25 cellular contexts compared by ENCODE assay signal in the genomic region with DNA sequence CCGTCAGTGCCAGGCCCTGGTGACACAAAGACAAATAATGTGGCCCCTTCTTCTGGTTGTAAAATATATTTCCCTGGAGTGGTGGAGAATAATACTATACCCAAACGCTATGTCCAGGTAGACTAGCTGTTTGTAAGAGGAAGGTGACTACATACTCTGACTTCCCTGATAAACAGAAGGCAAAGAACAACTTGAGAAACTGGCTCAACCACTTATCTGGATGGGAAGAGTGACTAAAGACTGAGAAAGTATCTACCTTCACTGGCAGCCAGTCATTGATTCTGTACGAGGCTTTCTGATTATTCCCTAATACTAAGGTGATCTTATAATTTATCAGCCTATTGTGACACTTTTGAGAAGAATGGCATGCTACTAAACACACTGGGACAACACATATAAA.
"Had no signal": no experiment of that assay in that cellular context is flagged by ENCODE, and none has a peak within 500 bp of the region (broad histone marks: within the 10 kb centered on the region; RNA-seq: fewer than 3 reads in every experiment).

No MANE protein-coding gene starts in this region.

- H3K4me1 Mint-ChIP-seq: activated CD4-positive, alpha-beta T cell treated with anti-CD3 and anti-CD28 coated beads for 36 hours; nephron progenitor cell had no signal

- FAIRE-seq: endothelial cell of umbilical vein, pancreas had no signal

- H3K27me3 ChIP-seq: ascending aorta, brain microvascular endothelial cell, esophagus squamous epithelium, gastrocnemius medialis, pancreas, thyroid gland had no signal

- H3K36me3 ChIP-seq: ascending aorta, brain microvascular endothelial cell, esophagus squamous epithelium, gastrocnemius medialis, pancreas, thyroid gland had no signal

- DNase-seq: activated CD4-positive, alpha-beta T cell treated with anti-CD3 and anti-CD28 coated beads for 36 hours; activated CD4-positive, alpha-beta T cell treated with anti-CD3 and anti-CD28 coated beads, Interleukin-2, amount 50 U/mL, for 48 hours; activated gamma-delta T cell; brain microvascular endothelial cell; central memory CD4-positive, alpha-beta T cell; effector memory CD4-positive, alpha-beta T cell; esophagus squamous epithelium; gastrocnemius medialis; islet precursor cell; left cardiac atrium; mesenchymal stem cell; mucosa of descending colon; nephron progenitor cell; pancreas; right cardiac atrium; stimulated activated CD4-positive, alpha-beta T cell treated with anti-CD3 and anti-CD28 coated beads, Interleukin-1b, Interleukin-23, amount 100 ng/mL, for 48 hours; substantia nigra; T-helper 9 cell; thyroid gland had no signal

- H3K36me3 Mint-ChIP-seq: WTC11 had no signal

- H3K27me3 Mint-ChIP-seq: activated CD4-positive, alpha-beta T cell treated with anti-CD3 and anti-CD28 coated beads for 36 hours; stimulated activated naive CD8-positive, alpha-beta T cell treated with anti-CD3 and anti-CD28 coated beads, Interleukin-15, Interleukin-2, amounts not matched to agents 100 ng/mL and 50 ng/mL, for 24 hours had no signal

- H3K9me3 Mint-ChIP-seq: activated T-helper 1 cell treated with anti-CD3 and anti-CD28 coated beads, Interleukin-12 subunit alpha, Interleukin-12 subunit beta, Interleukin-2, Interleukin-4 antibody, amounts not matched to agents 30 ng/mL and 10 ng/mL and 1 ng/mL, durations not matched to agents 14 hours and 24 hours and 36 hours; nephron progenitor cell; WTC11 had no signal

- H3K4me3 ChIP-seq: ascending aorta, esophagus squamous epithelium, gastrocnemius medialis, mucosa of descending colon, pancreas, thyroid gland had no signal

- ATAC-seq: activated CD4-positive, alpha-beta T cell treated with anti-CD3 and anti-CD28 coated beads for 36 hours; activated naive CD4-positive, alpha-beta T cell treated with anti-CD3 and anti-CD28 coated beads, Interleukin-2, amount 50 U/mL, for 72 hours; gastrocnemius medialis; left cardiac atrium; mucosa of descending colon; pancreas; right cardiac atrium had no signal

- H3K27ac ChIP-seq: ascending aorta, brain microvascular endothelial cell, esophagus squamous epithelium, gastrocnemius medialis, pancreas, thyroid gland had no signal

- H3K4me3 Mint-ChIP-seq: activated CD4-positive, alpha-beta T cell treated with anti-CD3 and anti-CD28 coated beads for 36 hours; activated T-helper 1 cell treated with anti-CD3 and anti-CD28 coated beads, Interleukin-12 subunit alpha, Interleukin-12 subunit beta, Interleukin-2, Interleukin-4 antibody, amounts not matched to agents 30 ng/mL and 10 ng/mL and 1 ng/mL, durations not matched to agents 14 hours and 24 hours and 36 hours; nephron progenitor cell; stimulated activated naive CD8-positive, alpha-beta T cell treated with anti-CD3 and anti-CD28 coated beads, Interleukin-15, Interleukin-2, amounts not matched to agents 100 ng/mL and 50 ng/mL, for 24 hours; WTC11 had no signal

- H3K4me1 ChIP-seq: ascending aorta, esophagus squamous epithelium, gastrocnemius medialis, pancreas, thyroid gland had no signal

- H3K9me3 ChIP-seq: ascending aorta, esophagus squamous epithelium, gastrocnemius medialis, mucosa of descending colon, pancreas, thyroid gland had no signal
